ENCODE assay signal across 8 cellular contexts in genomic region chr9:81689343-81690175, GRCh38. TPM values are rescaled to one million over a fixed set of nuclear protein-coding genes. Genes with fewer than 3 reads are reported as not detected.
A peak's percentile ranks its signal among the peaks of the same experiment; 100 is the strongest.
DNase-seq lines count a peak whose midpoint lies in the region; ATAC-seq and TF ChIP-seq lines count a peak whose summit lies in the region.

Gene TLE1, minus strand, starts transcription at chr9:81689547. Its CDS starts 1,307 bp downstream, at chr9:81688240.

- peak; percentile 57 for ATAC-seq in GM18870 (IDR thresholded peaks at IDR 0.05; ENCODE audit: unreplicated experiment)
- peak; percentile 67 for ATAC-seq in HG03139 (IDR thresholded peaks at IDR 0.05; ENCODE audit: unreplicated experiment)

- no peaks in the 10 kb centered on the region for H3K36me3 Mint-ChIP-seq in activated CD4-positive, alpha-beta T cell treated with anti-CD3 and anti-CD28 coated beads, Interleukin-2, amount 10 ng/mL, durations not matched to agents 7 days and 5 days (ENCODE audit: low read depth)

- peaks cover 22% of the 10 kb centered on the region for H3K4me1 Mint-ChIP-seq in activated CD4-positive, alpha-beta T cell treated with anti-CD3 and anti-CD28 coated beads, Interleukin-2, amount 10 ng/mL, durations not matched to agents 7 days and 5 days

- peak within 1 kb of the TSS; percentile 69 for H3K27ac Mint-ChIP-seq in activated CD4-positive, alpha-beta T cell treated with anti-CD3 and anti-CD28 coated beads, Interleukin-2, amount 10 ng/mL, durations not matched to agents 7 days and 5 days

- H3K4me3 Mint-ChIP-seq in activated CD4-positive, alpha-beta T cell treated with anti-CD3 and anti-CD28 coated beads, Interleukin-2, amount 10 ng/mL, durations not matched to agents 7 days and 5 days: peak within 1 kb of the TSS; percentile 84

- TF ChIP-seq CTCF in coronary artery (IDR thresholded peaks at IDR 0.05): no peak

- H3K27me3 Mint-ChIP-seq in activated CD4-positive, alpha-beta T cell treated with anti-CD3 and anti-CD28 coated beads, Interleukin-2, amount 10 ng/mL, durations not matched to agents 7 days and 5 days: peaks cover 28% of the 10 kb centered on the region

- peak within 1 kb of the TSS; percentile 90 to 97 for H3K27ac ChIP-seq in coronary artery

- CTCF ChIA-PET in activated CD4-positive, alpha-beta T cell treated with anti-CD3 and anti-CD28 coated beads, Interleukin-2, amount 10 ng/mL, durations not matched to agents 7 days and 5 days (lab: Charles Lee): no interaction called here

- POLR2A ChIA-PET in activated CD4-positive, alpha-beta T cell treated with anti-CD3 and anti-CD28 coated beads, Interleukin-2, amount 10 ng/mL, durations not matched to agents 7 days and 5 days (lab: Charles Lee): interaction anchor here (0.7 kb wide), 1 partner anchor 164 kb away, joined by 4 read pairs; no protein-coding TSS in a partner anchor

- H3K9me3 Mint-ChIP-seq in activated CD4-positive, alpha-beta T cell treated with anti-CD3 and anti-CD28 coated beads, Interleukin-2, amount 10 ng/mL, durations not matched to agents 7 days and 5 days: no peaks in the 10 kb centered on the region

- DNase-seq in 8988T (peak; percentile 94), NCI-H2227 (lab: John Stamatoyannopoulos, UW; ENCODE audit: unreplicated experiment) (peak; percentile 99), coronary artery (ENCODE audit: low spot score) (peak; percentile 100), kidney glomerular epithelial cell (lab: John Stamatoyannopoulos, UW) (peak; percentile 98)
- DNase-seq in activated CD4-positive, alpha-beta T cell treated with anti-CD3 and anti-CD28 coated beads, Interleukin-2, amount 10 ng/mL, durations not matched to agents 7 days and 5 days: peak; percentile 78
- peak; percentile 84 for DNase-seq in stimulated activated CD4-positive, alpha-beta T cell treated with anti-CD3 and anti-CD28 coated beads, Interleukin-15, amount 100 ng/mL, for 24 hours

- H3K4me3 ChIP-seq in coronary artery: peak within 1 kb of the TSS; percentile 91

RNA-seq across cellular contexts. Expression of gene TLE1, which starts in this region (rescaled TPM):
- total RNA-seq in activated CD4-positive, alpha-beta T cell treated with anti-CD3 and anti-CD28 coated beads, Interleukin-2, amount 10 ng/mL, durations not matched to agents 7 days and 5 days: under 1 TPM; 0.37 to 0.75 TPM

Comparison
In these comparisons a context has a peak if more than half of its experiments do, and no peak if none do; other contexts are left out.
1. Peak in every context shown above with its lines: DNase-seq, ATAC-seq, H3K4me3 ChIP-seq and H3K27ac ChIP-seq.
2. Peak in DNase-seq in activated CD4-positive, alpha-beta T cell treated with anti-CD3 and anti-CD28 coated beads, Interleukin-2, amount 10 ng/mL, durations not matched to agents 7 days and 5 days; RNA of the gene not detected or under 1 TPM.